ENCODE assay signal across 9 cellular contexts in genomic region chr2:96817882-96818281, GRCh38. TPM values are rescaled to one million over a fixed set of nuclear protein-coding genes. Genes with fewer than 3 reads are reported as not detected.
DNase-seq lines count a peak whose midpoint lies in the region; ATAC-seq and TF ChIP-seq lines count a peak whose summit lies in the region.
"Had no signal": no experiment of that assay in that cellular context is flagged by ENCODE, and none has a peak within 500 bp of the region (broad histone marks: within the 10 kb centered on the region; RNA-seq: fewer than 3 reads in every experiment).

No MANE protein-coding gene starts in this region.

- TF ChIP-seq CTCF in activated B cell treated with CpG ODN at 0.5 μM for 24 hours (IDR thresholded peaks at IDR 0.05) (no peak), stomach (IDR thresholded peaks at IDR 0.05) (no peak), GM20000 (IDR thresholded peaks at IDR 0.05; ENCODE audit: extremely low read depth, missing control alignments) (no peak)

- WGBS in stomach, 5 donors, result 29 to 67% (median 40%) methylated on average over 8 of the region's 8 CpGs

- peaks cover 50% of the 10 kb centered on the region for H3K4me1 Mint-ChIP-seq in T-helper 1 cell treated with Interleukin-12 subunit alpha and Interleukin-12 subunit beta and Interleukin-4 antibody, amounts not matched to agents 30 μg/mL and 1 μg/mL, for 36 hours (ENCODE audit: low read depth)
- H3K4me1 Mint-ChIP-seq in activated B cell treated with CpG ODN at 0.5 μM for 24 hours (peaks cover 58% of the 10 kb centered on the region), immature natural killer cell (peaks cover 62 to 64% of the 10 kb centered on the region in 2 donors)

- ATAC-seq in activated B cell treated with CpG ODN at 0.5 μM for 24 hours (ENCODE audit: low read depth) (no peak), HG03439 (IDR thresholded peaks at IDR 0.05; ENCODE audit: unreplicated experiment) (no peak), esophagus mucosa (no peak)

- intact Hi-C loops in activated B cell treated with CpG ODN at 0.5 μM for 24 hours (cut with micrococcal nuclease) (loop anchor here (2.0 to 5.0 kb wide), 4 partner anchors 17 to 844 kb away; partner anchors contain the start of genes ACTR1B, CIAO1 and TMEM127), stomach (cut with DNase I; ENCODE audit: low total_unique reads) (no loop called here)

- H3K4me1 ChIP-seq in stomach, result peaks cover 59 to 68% (median 63%) of the 10 kb centered on the region in 4 donors

- peak overlapping the region; percentile 74 to 88 (median 82) for H3K4me3 ChIP-seq in stomach

- CTCF ChIA-PET in activated B cell treated with CpG ODN at 0.5 μM for 24 hours (lab: Charles Lee), result interaction anchor here (2.1 kb wide), 1 partner anchor 40 kb away, joined by 7 read pairs; the partner anchor contains the start of gene ANKRD39

- peak overlapping the region; percentile 83 for H3K4me3 Mint-ChIP-seq in T-helper 1 cell treated with Interleukin-12 subunit alpha and Interleukin-12 subunit beta and Interleukin-4 antibody, amounts not matched to agents 30 μg/mL and 1 μg/mL, for 36 hours
- peak overlapping the region; percentile 79 for H3K4me3 Mint-ChIP-seq in activated B cell treated with CpG ODN at 0.5 μM for 24 hours
- H3K4me3 Mint-ChIP-seq in immature natural killer cell, result peak overlapping the region; percentile 80 to 85 (median 83)

- no peaks in the 10 kb centered on the region for H3K27me3 ChIP-seq in stomach

- peaks cover 3 to 20% (median 12%) of the 10 kb centered on the region in 4 donors for H3K36me3 ChIP-seq in stomach

- POLR2A ChIA-PET in activated B cell treated with CpG ODN at 0.5 μM for 24 hours (lab: Charles Lee), result interaction anchor here (0.7 to 1.1 kb wide), 3 partner anchors 12 to 192 kb away, joined by 3 to 4 read pairs (median 3); no protein-coding TSS in a partner anchor

- no peak for TF ChIP-seq EP300 in stomach (IDR thresholded peaks at IDR 0.05)

- no peaks in the 10 kb centered on the region for H3K9me3 ChIP-seq in stomach

- H3K27ac Mint-ChIP-seq in T-helper 1 cell treated with Interleukin-12 subunit alpha and Interleukin-12 subunit beta and Interleukin-4 antibody, amounts not matched to agents 30 μg/mL and 1 μg/mL, for 36 hours, result peak overlapping the region; percentile 41
- H3K27ac Mint-ChIP-seq in activated B cell treated with CpG ODN at 0.5 μM for 24 hours, result peak overlapping the region; percentile 46
- H3K27ac Mint-ChIP-seq in immature natural killer cell, result peak overlapping the region; percentile 36 to 81 (median 52)

- H3K36me3 Mint-ChIP-seq in T-helper 1 cell treated with Interleukin-12 subunit alpha and Interleukin-12 subunit beta and Interleukin-4 antibody, amounts not matched to agents 30 μg/mL and 1 μg/mL, for 36 hours (ENCODE audit: low read depth), result peaks cover 18% of the 10 kb centered on the region
- H3K36me3 Mint-ChIP-seq in activated B cell treated with CpG ODN at 0.5 μM for 24 hours (ENCODE audit: low read depth), result peaks cover 38% of the 10 kb centered on the region
- peaks cover 3 to 14% (median 13%) of the 10 kb centered on the region in 3 donors for H3K36me3 Mint-ChIP-seq in immature natural killer cell

- no peak for TF ChIP-seq POLR2A in stomach (IDR thresholded peaks at IDR 0.05)

- H3K27ac ChIP-seq in stomach, result peak overlapping the region in 2 of 5 donors; percentile 44 to 51

- H3K27me3 Mint-ChIP-seq in T-helper 1 cell treated with Interleukin-12 subunit alpha and Interleukin-12 subunit beta and Interleukin-4 antibody, amounts not matched to agents 30 μg/mL and 1 μg/mL, for 36 hours (ENCODE audit: low read depth), result no peaks in the 10 kb centered on the region
- H3K27me3 Mint-ChIP-seq in activated B cell treated with CpG ODN at 0.5 μM for 24 hours (no peaks in the 10 kb centered on the region), immature natural killer cell (ENCODE audit: low read depth in 3 of 3) (peaks cover 0 to 21% (median 2%) of the 10 kb centered on the region in 3 donors)

- DNase-seq in T-helper 1 cell, result no peak
- no peak for DNase-seq in activated B cell treated with CpG ODN at 0.5 μM for 24 hours
- no peak for DNase-seq in immature natural killer cell
- no peak for DNase-seq in stomach
- DNase-seq in GM20000 (ENCODE audit: low spot score), result no peak
- DNase-seq: activated gamma-delta T cell treated with Interleukin-2 at 50 U/mL for 16 hours had no signal

- H3K9me3 Mint-ChIP-seq in T-helper 1 cell treated with Interleukin-12 subunit alpha and Interleukin-12 subunit beta and Interleukin-4 antibody, amounts not matched to agents 30 μg/mL and 1 μg/mL, for 36 hours, result no peaks in the 10 kb centered on the region
- H3K9me3 Mint-ChIP-seq in activated B cell treated with CpG ODN at 0.5 μM for 24 hours (no peaks in the 10 kb centered on the region), immature natural killer cell (no peaks in the 10 kb centered on the region)

RNA-seq across cellular contexts. Expression of gene CNNM3, which starts 1.8 kb away (rescaled TPM):
- 19.0 and 20.3 TPM in 2 replicates for total RNA-seq in activated B cell treated with CpG ODN at 0.5 μM for 24 hours
- 10 to 100 TPM in 1 of 3 donors, 1 to 10 TPM in 2; 5.5 to 11.0 (median 9.9) TPM for polyA plus RNA-seq in immature natural killer cell
- 100 to 1,000 TPM in 1 of 5 donors, 10 to 100 TPM in 3, 1 to 10 TPM in 1; 6.2 to 107 (median 23.3) TPM for total RNA-seq in stomach
- polyA plus RNA-seq in stomach, result 1 to 10 TPM; 4.6 to 8.4 (median 6.3) TPM
- total RNA-seq in esophagus mucosa, result 6.1 TPM

RNA-seq across cellular contexts. Expression of gene ANKRD23, which starts 25.9 kb away (rescaled TPM):
- total RNA-seq in activated B cell treated with CpG ODN at 0.5 μM for 24 hours, result 6.1 and 7.3 TPM in 2 replicates
- 1 to 10 TPM in 1 of 3 donors, not detected in 2; 1.3 TPM for polyA plus RNA-seq in immature natural killer cell
- 1 to 10 TPM in 4 of 5 donors, not detected in 1; 1.3 to 3.6 (median 2.0) TPM for total RNA-seq in stomach
- polyA plus RNA-seq in stomach, result 1 to 10 TPM in 2 of 3 donors, under 1 TPM in 1; 1.00 to 2.9 (median 2.4) TPM
- 1.8 TPM for total RNA-seq in esophagus mucosa

RNA-seq across cellular contexts. Expression of gene ANKRD39, which starts 39.9 kb away (rescaled TPM):
- total RNA-seq in activated B cell treated with CpG ODN at 0.5 μM for 24 hours (12.7 and 12.9 TPM in 2 replicates), stomach (10 to 100 TPM in 3 of 5 donors, 1 to 10 TPM in 2; 2.8 to 32.1 (median 11.3) TPM), esophagus mucosa (7.8 TPM)
- polyA plus RNA-seq in immature natural killer cell (10 to 100 TPM; 27.0 to 68.3 (median 41.2) TPM), stomach (10 to 100 TPM; 11.5 to 18.0 (median 14.1) TPM)

RNA-seq across cellular contexts. Expression of gene SEMA4C, which starts 52.0 kb away (rescaled TPM):
- total RNA-seq in activated B cell treated with CpG ODN at 0.5 μM for 24 hours (0.34 and 0.55 TPM in 2 replicates), stomach (10 to 100 TPM; 10.7 to 78.8 (median 24.4) TPM), esophagus mucosa (14.9 TPM)
- polyA plus RNA-seq in immature natural killer cell (10 to 100 TPM in 1 of 3 donors, 1 to 10 TPM in 2; 3.1 to 11.5 (median 4.8) TPM), stomach (10 to 100 TPM in 1 of 3 donors, 1 to 10 TPM in 2; 5.7 to 15.8 (median 8.0) TPM)

RNA-seq across cellular contexts. Expression of gene CNNM4, which starts 57.2 kb away (rescaled TPM):
- total RNA-seq in activated B cell treated with CpG ODN at 0.5 μM for 24 hours, result 7.4 and 10.0 TPM in 2 replicates
- 1 to 10 TPM; 1.2 to 3.9 (median 2.6) TPM for polyA plus RNA-seq in immature natural killer cell
- total RNA-seq in stomach, result 10 to 100 TPM in 1 of 5 donors, 1 to 10 TPM in 4; 1.2 to 26.6 (median 5.1) TPM
- polyA plus RNA-seq in stomach, result 1 to 10 TPM; 1.4 to 2.8 (median 2.1) TPM
- 9.3 TPM for total RNA-seq in esophagus mucosa
